Comparison of ENCODE assay signal across 8 cellular contexts in the genomic region with DNA sequence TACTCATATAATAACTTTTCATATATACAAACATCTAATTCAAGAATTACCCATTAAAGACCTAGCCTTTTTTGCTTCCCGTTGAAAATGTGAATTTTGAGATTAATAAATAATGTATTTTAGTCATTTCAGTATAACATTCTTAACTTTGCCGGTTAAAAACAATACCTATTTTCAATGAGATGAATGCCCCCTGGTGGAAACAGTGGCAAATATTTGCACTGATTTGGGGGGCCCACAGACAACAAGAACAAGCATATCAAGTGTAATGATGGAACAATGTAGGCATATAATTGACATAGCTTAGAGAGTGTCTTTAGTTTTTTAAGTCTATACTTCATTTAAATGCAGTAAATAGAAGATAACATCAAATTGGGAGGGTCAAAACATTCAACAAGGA.
DNase-seq lines count a peak whose midpoint lies in the region; ATAC-seq, FAIRE-seq and TF ChIP-seq lines count a peak whose summit lies in the region.

No MANE protein-coding gene starts in this region.

- H3K27me3 ChIP-seq in SU-DHL-6 (ENCODE audit: low read length) = no peaks in the 10 kb centered on the region

- no peak overlapping the region for H3K4me2 ChIP-seq in SU-DHL-6 (ENCODE audit: low read depth, low read length, poor library complexity, severe bottlenecking)

- H3K9me3 ChIP-seq in SU-DHL-6 (ENCODE audit: insufficient read depth, low read length) = no peaks in the 10 kb centered on the region
- H3K9me3 ChIP-seq in kidney (ENCODE audit: control insufficient read depth in 1 of 2, low read length in 2 of 2) = no peaks in the 10 kb centered on the region

- H4K20me1 ChIP-seq in SU-DHL-6 (ENCODE audit: low read depth, low read length) = no peaks in the 10 kb centered on the region

- no peaks in the 10 kb centered on the region for H3K4me1 ChIP-seq in kidney (ENCODE audit: control insufficient read depth in 1 of 2, insufficient read depth in 1 of 2, low read depth in 1 of 2, low read length in 2 of 2)

- H3K79me2 ChIP-seq in SU-DHL-6 (ENCODE audit: insufficient read depth, low read length) = no peaks in the 10 kb centered on the region

- no peak overlapping the region for H3K4me3 ChIP-seq in SU-DHL-6 (ENCODE audit: insufficient read depth, low read length, poor library complexity, severe bottlenecking)
- no peak overlapping the region for H3K4me3 ChIP-seq in kidney (ENCODE audit: low read length in 2 of 2)

- H3K9me2 ChIP-seq in SU-DHL-6 (replicated peaks; ENCODE audit: insufficient read depth, low read length) = no peaks in the 10 kb centered on the region

- H3K27ac ChIP-seq in C4-2B (no peak overlapping the region), SU-DHL-6 (ENCODE audit: low read depth, low read length) (no peak overlapping the region), kidney (ENCODE audit: low read depth in 2 of 2, low read length in 2 of 2) (no peak overlapping the region)

- intact Hi-C loops in kidney (cut with DNase I) = no loop called here

- ATAC-seq in HG02852 (IDR thresholded peaks at IDR 0.05; ENCODE audit: unreplicated experiment) (no peak), HG02885 (IDR thresholded peaks at IDR 0.05; ENCODE audit: poor library complexity, unreplicated experiment) (no peak)

- no peak overlapping the region for H2AFZ ChIP-seq in SU-DHL-6 (ENCODE audit: low read depth, low read length, severe bottlenecking)

- TF ChIP-seq CTCF in C4-2B (conservative IDR thresholded peaks at IDR 0.05) = peak; percentile 70
- peak; percentile 40 for TF ChIP-seq CTCF in SU-DHL-6 (IDR thresholded peaks at IDR 0.05; ENCODE audit: insufficient read depth, low read length, poor library complexity, severe bottlenecking)
- TF ChIP-seq CTCF in kidney (IDR thresholded peaks at IDR 0.05; ENCODE audit: borderline replicate concordance, extremely low read depth, insufficient read depth) = peak; percentile 41

- FAIRE-seq in kidney (lab: Jason Lieb, UNC) = peak; percentile 11

- H3K36me3 ChIP-seq in SU-DHL-6 (ENCODE audit: low read length) (no peaks in the 10 kb centered on the region), kidney (ENCODE audit: control insufficient read depth in 1 of 2, insufficient read depth in 2 of 2, low read length in 2 of 2) (no peaks in the 10 kb centered on the region)

- no peaks in the 10 kb centered on the region for H3F3A ChIP-seq in SU-DHL-6 (ENCODE audit: insufficient read depth)

- H3K9ac ChIP-seq in SU-DHL-6 (ENCODE audit: low read length) (no peak overlapping the region), kidney (ENCODE audit: low read length in 2 of 2) (no peak overlapping the region)

- DNase-seq in GM19238 (ENCODE audit: insufficient read length, low spot score) = peak; percentile 5
- no peak for DNase-seq in kidney
- no peak for DNase-seq in hippocampal formation (lab: John Stamatoyannopoulos, UW)
- DNase-seq in GDM1 (lab: John Stamatoyannopoulos, UW) = no peak
